Comparison of ENCODE assay signal across 28 cellular contexts in genomic region chr5:154722097-154722496, GRCh38.
"Had no signal": no experiment of that assay in that cellular context is flagged by ENCODE, and none has a peak within 500 bp of the region (broad histone marks: within the 10 kb centered on the region; RNA-seq: fewer than 3 reads in every experiment).

No MANE protein-coding gene starts in this region.

- H3K27ac ChIP-seq: gastroesophageal sphincter, hepatocyte, left lung, lower lobe of right lung, neutrophil, skin epidermis, thoracic aorta had no signal

- H3K9me3 Mint-ChIP-seq: activated T-cell treated with anti-CD3 and anti-CD28 coated beads, Interleukin-2, amount 50 U/mL, for 72 hours; nephron; stimulated activated effector memory CD8-positive, alpha-beta T cell treated with anti-CD3 and anti-CD28 coated beads, Interleukin-12 subunit alpha, Interleukin-12 subunit beta, amount 100 ng/mL, for 72 hours; stimulated activated naive CD8-positive, alpha-beta T cell treated with anti-CD3 and anti-CD28 coated beads, Interleukin-15, Interleukin-2, amounts not matched to agents 100 ng/mL and 50 ng/mL, for 24 hours had no signal

- H3K9me3 ChIP-seq: gastroesophageal sphincter, left lung, lower lobe of right lung, mucosa of descending colon, neutrophil, thoracic aorta had no signal

- H3K27me3 ChIP-seq: gastroesophageal sphincter, hepatocyte, left lung, neutrophil had no signal

- H3K79me2 ChIP-seq: hepatocyte had no signal

- H3K36me3 ChIP-seq: gastroesophageal sphincter, left lung, lower lobe of right lung, neutrophil, thoracic aorta had no signal

- H3K4me2 ChIP-seq: hepatocyte had no signal

- H3K27ac Mint-ChIP-seq: activated CD4-positive, alpha-beta T cell treated with anti-CD3 and anti-CD28 coated beads for 36 hours; activated naive CD8-positive, alpha-beta T cell; activated T-cell treated with anti-CD3 and anti-CD28 coated beads, Interleukin-2, amount 50 U/mL, for 72 hours; stimulated activated effector memory CD8-positive, alpha-beta T cell treated with anti-CD3 and anti-CD28 coated beads, Interleukin-12 subunit alpha, Interleukin-12 subunit beta, amount 100 ng/mL, for 72 hours; stimulated activated naive CD8-positive, alpha-beta T cell treated with anti-CD3 and anti-CD28 coated beads, Interleukin-15, Interleukin-2, amounts not matched to agents 100 ng/mL and 50 ng/mL, for 24 hours had no signal

- H3K27me3 Mint-ChIP-seq: activated CD4-positive, alpha-beta T cell treated with anti-CD3 and anti-CD28 coated beads for 36 hours; activated naive CD8-positive, alpha-beta T cell; stimulated activated naive CD8-positive, alpha-beta T cell treated with anti-CD3 and anti-CD28 coated beads, Interleukin-15, Interleukin-2, amounts not matched to agents 100 ng/mL and 50 ng/mL, for 24 hours had no signal

- H3K4me1 ChIP-seq: gastroesophageal sphincter, left lung, lower lobe of right lung had no signal

- H2AFZ ChIP-seq: hepatocyte had no signal

- H3K4me1 Mint-ChIP-seq: activated CD4-positive, alpha-beta T cell treated with anti-CD3 and anti-CD28 coated beads for 36 hours; stimulated activated effector memory CD8-positive, alpha-beta T cell treated with anti-CD3 and anti-CD28 coated beads, Interleukin-12 subunit alpha, Interleukin-12 subunit beta, amount 100 ng/mL, for 72 hours had no signal

- DNase-seq: activated CD4-positive, alpha-beta T cell treated with anti-CD3 and anti-CD28 coated beads for 36 hours; activated CD4-positive, alpha-beta T cell treated with anti-CD3 and anti-CD28 coated beads, Interleukin-2, amount 50 U/mL, for 4 hours; activated CD4-positive, CD25-positive, alpha-beta regulatory T cell; activated naive CD4-positive, alpha-beta T cell; activated T-cell treated with anti-CD3 and anti-CD28 coated beads for 4 hours; activated T-cell treated with anti-CD3 and anti-CD28 coated beads, Interleukin-2, amount 50 U/mL, for 72 hours; amniotic stem cell; central memory CD4-positive, alpha-beta T cell; erythroblast; left lung; lower lobe of right lung; mesenchymal stem cell; mucosa of descending colon; stimulated activated CD4-positive, alpha-beta T cell treated with anti-CD3 and anti-CD28 coated beads, Interleukin-4, amount 100 ng/mL, for 24 hours; T-helper 2 cell; trophoblast cell had no signal

- H3K4me3 Mint-ChIP-seq: activated CD4-positive, alpha-beta T cell treated with anti-CD3 and anti-CD28 coated beads for 36 hours; activated naive CD8-positive, alpha-beta T cell; activated T-cell treated with anti-CD3 and anti-CD28 coated beads, Interleukin-2, amount 50 U/mL, for 72 hours; nephron; stimulated activated effector memory CD8-positive, alpha-beta T cell treated with anti-CD3 and anti-CD28 coated beads, Interleukin-12 subunit alpha, Interleukin-12 subunit beta, amount 100 ng/mL, for 72 hours; stimulated activated naive CD8-positive, alpha-beta T cell treated with anti-CD3 and anti-CD28 coated beads, Interleukin-15, Interleukin-2, amounts not matched to agents 100 ng/mL and 50 ng/mL, for 24 hours had no signal

- H3K36me3 Mint-ChIP-seq: activated naive CD8-positive, alpha-beta T cell; stimulated activated effector memory CD8-positive, alpha-beta T cell treated with anti-CD3 and anti-CD28 coated beads, Interleukin-12 subunit alpha, Interleukin-12 subunit beta, amount 100 ng/mL, for 72 hours had no signal

- H3K4me3 ChIP-seq: gastroesophageal sphincter, hepatocyte, left lung, lower lobe of right lung, mucosa of descending colon, skin epidermis, thoracic aorta had no signal

- FAIRE-seq: endometrium, islet of Langerhans, urothelium cell line had no signal
